Comparison of ENCODE assay signal across 9 cellular contexts in genomic region chr3:71185733-71186455, GRCh38.
DNase-seq lines count a peak whose midpoint lies in the region; ATAC-seq and TF ChIP-seq lines count a peak whose summit lies in the region.
"Had no signal": no experiment of that assay in that cellular context is flagged by ENCODE, and none has a peak within 500 bp of the region (broad histone marks: within the 10 kb centered on the region; RNA-seq: fewer than 3 reads in every experiment).

No MANE protein-coding gene starts in this region.

- no peaks in the 10 kb centered on the region for H3K27me3 ChIP-seq in right atrium auricular region

- H3K4me1 ChIP-seq in right atrium auricular region, result no peaks in the 10 kb centered on the region

- TF ChIP-seq CTCF in right atrium auricular region (IDR thresholded peaks at IDR 0.05), result no peak

- H3K9me3 ChIP-seq in right atrium auricular region, result no peaks in the 10 kb centered on the region

- H3K36me3 ChIP-seq in right atrium auricular region, result no peaks in the 10 kb centered on the region

- ATAC-seq in GM21381 (IDR thresholded peaks at IDR 0.05; ENCODE audit: unreplicated experiment), result no peak

- H3K27ac ChIP-seq in caudate nucleus (ENCODE audit: low read depth, low read length), result no peak overlapping the region
- no peak overlapping the region for H3K27ac ChIP-seq in right atrium auricular region

- DNase-seq in AG08395 (ENCODE audit: low spot score) (peak; percentile 9), HCEC 1CT (peak; percentile 16), glomerular endothelial cell (ENCODE audit: extremely low read depth, low read depth, low spot score) (peak; percentile 20), NCI-H1694 treated with DMSO at 0.1 percent for 48 hours (lab: John Stamatoyannopoulos, UW) (no peak), caudate nucleus (lab: John Stamatoyannopoulos, UW) (no peak), right atrium auricular region (ENCODE audit: low spot score) (no peak)
- DNase-seq in activated CD4-positive, alpha-beta T cell treated with anti-CD3 and anti-CD28 coated beads, Interleukin-2, amount 50 U/mL, for 1 hour, result peak; percentile 20
- DNase-seq: T1000 had no signal

- H3K4me3 ChIP-seq in right atrium auricular region, result no peak overlapping the region

Comparison
In these comparisons a context has a peak if more than half of its experiments do, and no peak if none do; other contexts are left out.
1. DNase-seq: peak in AG08395 (single experiment), HCEC 1CT (single experiment), activated CD4-positive, alpha-beta T cell treated with anti-CD3 and anti-CD28 coated beads, Interleukin-2, amount 50 U/mL, for 1 hour (single experiment) and glomerular endothelial cell (single experiment); none in NCI-H1694 treated with DMSO at 0.1 percent for 48 hours (single experiment), caudate nucleus (0 of 61) and right atrium auricular region (single experiment).